In the genomic region with DNA sequence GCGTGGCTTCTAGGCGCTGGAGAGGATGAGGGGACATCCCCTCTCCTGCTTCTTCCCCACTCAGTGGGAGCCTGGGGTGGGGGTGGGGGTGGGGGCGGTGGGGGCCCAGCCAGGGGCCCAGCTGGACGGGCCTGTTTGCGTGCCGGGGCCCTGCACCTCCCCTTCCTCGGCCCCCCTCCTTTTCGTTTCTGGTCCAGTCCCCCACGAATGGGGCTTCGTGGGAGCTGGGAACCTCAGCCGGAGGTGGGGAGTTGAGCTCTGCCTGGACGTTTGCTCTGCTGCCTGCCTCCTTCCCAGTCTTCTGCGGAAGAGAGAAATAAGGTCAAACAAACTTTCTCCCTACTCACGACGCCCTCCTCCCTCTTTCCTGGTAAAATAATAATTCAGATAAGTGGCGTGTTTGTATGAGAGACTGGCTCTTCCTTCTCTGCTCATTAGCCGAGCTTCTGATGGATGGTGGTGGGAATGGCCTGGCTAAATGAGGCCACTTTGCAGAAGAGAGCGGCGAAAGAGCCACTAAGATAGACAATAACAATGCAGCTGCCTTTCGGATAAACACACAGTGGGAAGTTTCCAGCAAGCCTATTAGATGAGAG, we compare ENCODE assay signal across 8 cellular contexts. TPM values are rescaled to one million over a fixed set of nuclear protein-coding genes. Genes with fewer than 3 reads are reported as not detected.
DNase-seq lines count a peak whose midpoint lies in the region; ATAC-seq and TF ChIP-seq lines count a peak whose summit lies in the region.

No MANE protein-coding gene starts in this region.

- H3K27ac Mint-ChIP-seq in activated naive CD8-positive, alpha-beta T cell treated with anti-CD3 and anti-CD28 coated beads, Interleukin-2, amount 50 U/mL, for 24 hours: peak overlapping the region; percentile 95
- peak overlapping the region; percentile 92 for H3K27ac Mint-ChIP-seq in progenitor cell of endocrine pancreas

- H3K9me3 ChIP-seq in GM23248 (ENCODE audit: low read depth): no peaks in the 10 kb centered on the region
- no peaks in the 10 kb centered on the region for H3K9me3 ChIP-seq in left ventricle myocardium inferior (replicated peaks)

- H3K27me3 ChIP-seq in GM23248 (replicated peaks; ENCODE audit: insufficient read depth) (no peaks in the 10 kb centered on the region), left ventricle myocardium inferior (ENCODE audit: low read depth) (no peaks in the 10 kb centered on the region)

- peak overlapping the region; percentile 92 for H3K4me3 Mint-ChIP-seq in activated naive CD8-positive, alpha-beta T cell treated with anti-CD3 and anti-CD28 coated beads, Interleukin-2, amount 50 U/mL, for 24 hours
- peak overlapping the region; percentile 84 for H3K4me3 Mint-ChIP-seq in progenitor cell of endocrine pancreas (ENCODE audit: low read depth)

- H3K9me3 Mint-ChIP-seq in activated naive CD8-positive, alpha-beta T cell treated with anti-CD3 and anti-CD28 coated beads, Interleukin-2, amount 50 U/mL, for 24 hours: no peaks in the 10 kb centered on the region
- H3K9me3 Mint-ChIP-seq in progenitor cell of endocrine pancreas (ENCODE audit: low read depth): no peaks in the 10 kb centered on the region

- WGBS in GM23248 (ENCODE audit: low coverage in 1 of 2, low lambda C conversion rate in 2 of 2, missing lambda C conversion rate in 2 of 2), 2 experiments: 1 to 2% methylated on average over 14 to 20 of the region's 20 CpGs

- H3K9ac ChIP-seq in GM23248: peak overlapping the region; percentile 81

- H3F3A ChIP-seq in GM23248 (ENCODE audit: insufficient read depth): peaks cover 21% of the 10 kb centered on the region

- H3K9me2 ChIP-seq in GM23248 (ENCODE audit: insufficient read depth): no peaks in the 10 kb centered on the region

- H2AFZ ChIP-seq in GM23248: peak overlapping the region; percentile 77

- peaks cover 27% of the 10 kb centered on the region for H3K4me1 Mint-ChIP-seq in activated naive CD8-positive, alpha-beta T cell treated with anti-CD3 and anti-CD28 coated beads, Interleukin-2, amount 50 U/mL, for 24 hours
- peaks cover 13% of the 10 kb centered on the region for H3K4me1 Mint-ChIP-seq in progenitor cell of endocrine pancreas (ENCODE audit: low read depth)

- H3K79me2 ChIP-seq in GM23248 (ENCODE audit: insufficient read depth): peaks cover 43% of the 10 kb centered on the region

- H3K27me3 Mint-ChIP-seq in activated naive CD8-positive, alpha-beta T cell treated with anti-CD3 and anti-CD28 coated beads, Interleukin-2, amount 50 U/mL, for 24 hours: no peaks in the 10 kb centered on the region
- no peaks in the 10 kb centered on the region for H3K27me3 Mint-ChIP-seq in progenitor cell of endocrine pancreas

- TF ChIP-seq CTCF in left ventricle myocardium inferior (IDR thresholded peaks at IDR 0.05; ENCODE audit: borderline replicate concordance) (no peak), progenitor cell of endocrine pancreas (IDR thresholded peaks at IDR 0.05; ENCODE audit: unreplicated experiment) (no peak)

- intact Hi-C loops in left ventricle myocardium inferior (cut with micrococcal nuclease): no loop called here

- peak; percentile 32 for DNase-seq in COLO668 (lab: John Stamatoyannopoulos, UW; ENCODE audit: unreplicated experiment)
- peak; percentile 56 for DNase-seq in GM23248
- DNase-seq in NCI-H345 (lab: John Stamatoyannopoulos, UW): peak; percentile 43
- peak; percentile 17 for DNase-seq in activated naive CD8-positive, alpha-beta T cell treated with anti-CD3 and anti-CD28 coated beads, Interleukin-2, amount 50 U/mL, for 24 hours
- DNase-seq in left ventricle myocardium inferior: peak; percentile 17
- no peak for DNase-seq in progenitor cell of endocrine pancreas (ENCODE audit: low spot score, unreplicated experiment)
- DNase-seq in SIG-M5 (lab: John Stamatoyannopoulos, UW): no peak

- peak overlapping the region; percentile 81 for H3K4me2 ChIP-seq in GM23248 (ENCODE audit: unreplicated experiment)

- peaks cover 10% of the 10 kb centered on the region for H3K36me3 Mint-ChIP-seq in activated naive CD8-positive, alpha-beta T cell treated with anti-CD3 and anti-CD28 coated beads, Interleukin-2, amount 50 U/mL, for 24 hours (ENCODE audit: low read depth)
- peaks cover 11% of the 10 kb centered on the region for H3K36me3 Mint-ChIP-seq in progenitor cell of endocrine pancreas (ENCODE audit: insufficient read depth)

- peak; percentile 15 for ATAC-seq in activated naive CD8-positive, alpha-beta T cell treated with anti-CD3 and anti-CD28 coated beads, Interleukin-2, amount 50 U/mL, for 24 hours
- no peak for ATAC-seq in GM21526 (IDR thresholded peaks at IDR 0.05; ENCODE audit: low FRiP score, unreplicated experiment)

- H3K4me1 ChIP-seq in GM23248 (ENCODE audit: insufficient read depth) (peaks cover 20% of the 10 kb centered on the region; the same call in 1 of the 2 replicates), left ventricle myocardium inferior (peaks cover 29% of the 10 kb centered on the region)

- no peaks in the 10 kb centered on the region for H4K20me1 ChIP-seq in GM23248 (ENCODE audit: insufficient read depth)

- H3K27ac ChIP-seq in GM23248 (peak overlapping the region; percentile 33), left ventricle myocardium inferior (replicated peaks) (peak overlapping the region; percentile 89)

- H3K4me3 ChIP-seq in GM23248: peak overlapping the region; percentile 73
- peak overlapping the region; percentile 95 for H3K4me3 ChIP-seq in left ventricle myocardium inferior

- H3K36me3 ChIP-seq in GM23248 (ENCODE audit: low read depth) (no peaks in the 10 kb centered on the region), left ventricle myocardium inferior (peaks cover 16% of the 10 kb centered on the region)

- in situ Hi-C loops in GM23248 (cut with MboI): no loop called here

RNA-seq across cellular contexts. Expression of gene MTA3, which starts 0.8 kb away (rescaled TPM):
- 23.4 and 29.7 TPM in 2 replicates for total RNA-seq in GM23248 (2014; rRNA removed; shearing (Covaris generic))
- 24.8 and 25.7 TPM in 2 replicates for polyA plus RNA-seq in GM23248 (2016; fragmentation: Nextera tagmentation; extraction: Ambion mirVana)
- total RNA-seq in left ventricle myocardium inferior (18.1 TPM), progenitor cell of endocrine pancreas (96.0 and 102 TPM in 2 replicates)

Comparison
In these comparisons a context has a peak if more than half of its experiments do, and no peak if none do; other contexts are left out.
1. DNase-seq: peak in COLO668 (single experiment), GM23248 (single experiment), NCI-H345 (single experiment), activated naive CD8-positive, alpha-beta T cell treated with anti-CD3 and anti-CD28 coated beads, Interleukin-2, amount 50 U/mL, for 24 hours (single experiment) and left ventricle myocardium inferior (single experiment); none in progenitor cell of endocrine pancreas (single experiment) and SIG-M5 (single experiment).